Comparison of ENCODE assay signal across 7 cellular contexts in the genomic region with DNA sequence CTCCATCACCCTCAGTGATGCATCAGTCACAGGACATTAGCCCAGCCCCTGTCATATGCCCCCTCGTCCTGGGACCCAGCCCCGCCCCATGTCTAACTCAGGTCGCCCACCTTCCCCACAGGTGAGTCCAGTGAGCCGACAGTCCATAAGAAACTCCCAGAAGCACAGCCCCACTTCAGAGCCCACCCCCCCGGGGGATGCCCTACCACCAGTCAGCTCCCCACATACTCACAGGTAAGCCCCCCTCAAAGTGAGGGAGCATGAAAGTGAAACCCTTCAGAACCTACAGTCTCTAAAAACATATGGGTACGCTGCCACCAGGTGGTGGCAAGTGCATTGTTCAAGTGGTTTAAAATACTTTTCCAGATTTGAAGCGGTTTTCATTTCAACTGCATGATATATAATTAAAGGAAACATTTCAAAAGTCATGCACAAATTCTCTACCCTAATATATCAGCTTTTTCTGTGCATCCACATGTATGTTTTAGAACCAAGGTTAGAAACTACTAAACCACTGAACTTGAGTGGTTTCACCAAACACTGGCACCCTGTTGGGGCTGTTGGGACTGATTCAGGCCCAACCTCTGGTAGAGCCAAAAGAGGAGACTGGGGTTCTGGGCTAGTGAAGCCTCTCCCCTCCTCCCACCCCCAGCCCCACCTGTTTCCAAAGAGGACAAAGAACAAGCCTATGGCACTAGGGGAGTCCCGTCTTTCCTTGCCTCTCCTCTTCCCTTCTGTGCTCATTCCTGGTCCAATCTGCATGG. TPM values are rescaled to one million over a fixed set of nuclear protein-coding genes. Genes with fewer than 3 reads are reported as not detected.
A peak's percentile ranks its signal among the peaks of the same experiment; 100 is the strongest.
DNase-seq lines count a peak whose midpoint lies in the region; ATAC-seq lines count a peak whose summit lies in the region.

No MANE protein-coding gene starts in this region.

- H3K4me3 ChIP-seq in Jurkat, Clone E6-1 (ENCODE audit: low read length), result no peak overlapping the region

- no peaks in the 10 kb centered on the region for H3K9me3 Mint-ChIP-seq in T-helper 1 cell treated with Interleukin-12 subunit alpha and Interleukin-12 subunit beta and Interleukin-4 antibody, amounts not matched to agents 30 μg/mL and 1 μg/mL, for 36 hours
- no peaks in the 10 kb centered on the region for H3K9me3 Mint-ChIP-seq in memory B cell

- DNase-seq in DMS53 treated with DMSO at 0.1 percent for 48 hours (lab: John Stamatoyannopoulos, UW; ENCODE audit: unreplicated experiment), result peak; percentile 57
- peak; percentile 58 for DNase-seq in Jurkat, Clone E6-1 (ENCODE audit: low read depth, low spot score)
- peak; percentile 80 for DNase-seq in cerebellar cortex (ENCODE audit: low spot score)
- DNase-seq in memory B cell (ENCODE audit: low spot score in 2 of 2), result peak; percentile 47 to 64
- no peak for DNase-seq in middle frontal gyrus (ENCODE audit: extremely low spot score, low spot score)

- peaks cover 11% of the 10 kb centered on the region for H3K4me1 Mint-ChIP-seq in T-helper 1 cell treated with Interleukin-12 subunit alpha and Interleukin-12 subunit beta and Interleukin-4 antibody, amounts not matched to agents 30 μg/mL and 1 μg/mL, for 36 hours (ENCODE audit: low read depth)
- H3K4me1 Mint-ChIP-seq in memory B cell, result peaks cover 16% of the 10 kb centered on the region

- ATAC-seq in memory B cell (ENCODE audit: low read depth) (peak; percentile 25), GM18868 (IDR thresholded peaks at IDR 0.05; ENCODE audit: unreplicated experiment) (no peak)

- no peaks in the 10 kb centered on the region for H3K36me3 Mint-ChIP-seq in T-helper 1 cell treated with Interleukin-12 subunit alpha and Interleukin-12 subunit beta and Interleukin-4 antibody, amounts not matched to agents 30 μg/mL and 1 μg/mL, for 36 hours (ENCODE audit: low read depth)
- no peaks in the 10 kb centered on the region for H3K36me3 Mint-ChIP-seq in memory B cell

- peak overlapping the region; percentile 57 for H3K27ac Mint-ChIP-seq in T-helper 1 cell treated with Interleukin-12 subunit alpha and Interleukin-12 subunit beta and Interleukin-4 antibody, amounts not matched to agents 30 μg/mL and 1 μg/mL, for 36 hours
- no peak overlapping the region for H3K27ac Mint-ChIP-seq in memory B cell

- H3K27me3 Mint-ChIP-seq in T-helper 1 cell treated with Interleukin-12 subunit alpha and Interleukin-12 subunit beta and Interleukin-4 antibody, amounts not matched to agents 30 μg/mL and 1 μg/mL, for 36 hours (ENCODE audit: low read depth), result peaks cover 29% of the 10 kb centered on the region
- peaks cover 6% of the 10 kb centered on the region for H3K27me3 Mint-ChIP-seq in memory B cell

- H3K4me3 Mint-ChIP-seq in T-helper 1 cell treated with Interleukin-12 subunit alpha and Interleukin-12 subunit beta and Interleukin-4 antibody, amounts not matched to agents 30 μg/mL and 1 μg/mL, for 36 hours, result peak overlapping the region; percentile 77
- H3K4me3 Mint-ChIP-seq in memory B cell, result peak overlapping the region; percentile 84

RNA-seq across cellular contexts. Expression of a gene that starts 17.3 kb away (rescaled TPM):
- 3.5 TPM for polyA plus RNA-seq in Jurkat, Clone E6-1 (2012; ENCODE audit: insufficient read depth, insufficient read length)

RNA-seq across cellular contexts. Expression of a gene that starts 24.0 kb away (rescaled TPM):
- 390 TPM for polyA plus RNA-seq in Jurkat, Clone E6-1 (2012; ENCODE audit: insufficient read depth, insufficient read length)

RNA-seq across cellular contexts. Expression of a gene that starts 27.7 kb away (rescaled TPM):
- polyA plus RNA-seq in Jurkat, Clone E6-1 (2012; ENCODE audit: insufficient read depth, insufficient read length), result 22.0 TPM

RNA-seq across cellular contexts. Expression of a gene that starts 28.3 kb away (rescaled TPM):
- polyA plus RNA-seq in Jurkat, Clone E6-1 (2012; ENCODE audit: insufficient read depth, insufficient read length), result 75.8 TPM

RNA-seq across cellular contexts. Expression of a gene that starts 54.0 kb away (rescaled TPM):
- 50.0 TPM for polyA plus RNA-seq in Jurkat, Clone E6-1 (2012; ENCODE audit: insufficient read depth, insufficient read length)
